Comparison of ENCODE assay signal across 7 cellular contexts in the genomic region with DNA sequence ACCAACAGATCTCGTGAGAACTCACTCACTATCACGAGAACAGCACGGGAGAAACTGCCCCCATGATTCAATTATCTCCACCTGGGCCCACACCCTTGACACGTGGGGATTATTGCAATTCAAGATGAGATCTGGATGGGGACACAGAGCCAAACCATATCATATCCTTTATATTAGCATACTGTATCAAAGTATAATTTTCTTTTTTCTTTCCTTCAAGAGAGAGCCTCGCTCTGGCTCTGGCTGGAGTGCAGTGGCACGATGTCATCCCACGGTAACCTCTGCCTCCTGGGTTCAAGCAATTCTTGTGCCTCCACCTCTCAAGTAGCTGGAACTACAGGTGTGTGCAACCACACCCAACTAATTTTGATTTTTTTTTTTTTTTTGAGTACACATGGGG.
DNase-seq lines count a peak whose midpoint lies in the region; ATAC-seq, FAIRE-seq and TF ChIP-seq lines count a peak whose summit lies in the region.
"Not testable (repeated sequence)": the region's sequence is repeated elsewhere in the genome, so short reads cannot be mapped to it uniquely, and the experiment has no call there.

No MANE protein-coding gene starts in this region.

- CTCF ChIA-PET in A549 (lab: Yijun Ruan, JAX): interaction anchor here (0.6 to 5.2 kb wide), 6 partner anchors 8 to 128 kb away, joined by 3 to 55 read pairs (median 4); no protein-coding TSS in a partner anchor
- CTCF ChIA-PET in activated CD8-positive, alpha-beta memory T cell treated with anti-CD3 and anti-CD28 coated beads, Interleukin-2, amount 10 ng/mL, durations not matched to agents 7 days and 5 days (lab: Charles Lee): interaction anchor here (0.8 kb wide), 1 partner anchor 61 kb away, joined by 3 read pairs; no protein-coding TSS in a partner anchor

- POLR2A ChIA-PET in A549 (lab: Yijun Ruan, JAX): not testable (repeated sequence)

- not testable (repeated sequence) for TF ChIP-seq POLR2A in A549 (IDR thresholded peaks at IDR 0.05; ENCODE audit: low read length); testis (IDR thresholded peaks at IDR 0.05)

- H3K4me3 ChIP-seq in A549; Karpas-422 (ENCODE audit: low read length); colonic mucosa; testis; upper lobe of right lung: not testable (repeated sequence)

- not testable (repeated sequence) for H3K36me3 ChIP-seq in Karpas-422 (ENCODE audit: insufficient read depth, low read length); colonic mucosa; testis (ENCODE audit: low read depth, missing control alignments); upper lobe of right lung

- H3K9me3 ChIP-seq in A549; Karpas-422 (ENCODE audit: low read length); colonic mucosa; testis; upper lobe of right lung: not testable (repeated sequence)

- H3K27me3 ChIP-seq in Karpas-422 (ENCODE audit: low read length); colonic mucosa; testis; upper lobe of right lung: not testable (repeated sequence)

- not testable (repeated sequence) for H3K9me2 ChIP-seq in Karpas-422 (replicated peaks; ENCODE audit: insufficient read depth, low read length)

- not testable (repeated sequence) for H3K4me2 ChIP-seq in A549; Karpas-422 (ENCODE audit: low read depth, low read length, poor library complexity, severe bottlenecking)

- H2AFZ ChIP-seq in Karpas-422 (ENCODE audit: low read length): not testable (repeated sequence)

- not testable (repeated sequence) for H3K4me1 Mint-ChIP-seq in activated CD8-positive, alpha-beta memory T cell treated with anti-CD3 and anti-CD28 coated beads, Interleukin-2, amount 10 ng/mL, durations not matched to agents 7 days and 5 days

- H3K4me3 Mint-ChIP-seq in activated CD8-positive, alpha-beta memory T cell treated with anti-CD3 and anti-CD28 coated beads, Interleukin-2, amount 10 ng/mL, durations not matched to agents 7 days and 5 days: not testable (repeated sequence)

- not testable (repeated sequence) for H3K27ac Mint-ChIP-seq in activated CD8-positive, alpha-beta memory T cell treated with anti-CD3 and anti-CD28 coated beads, Interleukin-2, amount 10 ng/mL, durations not matched to agents 7 days and 5 days

- H3K9ac ChIP-seq in Karpas-422 (ENCODE audit: low read length); colonic mucosa (ENCODE audit: low read depth in 2 of 2, low read length in 2 of 2): not testable (repeated sequence)

- not testable (repeated sequence) for DNase-seq in A549 (ENCODE audit: low read depth in 1 of 2, low spot score in 1 of 2)
- DNase-seq in Karpas-422 (peak; percentile 27), colonic mucosa (peak; percentile 10), mesenteric fat pad (ENCODE audit: low spot score) (peak; percentile 9), testis (peak; percentile 4), upper lobe of right lung (peak; percentile 9)
- peak; percentile 15 for DNase-seq in activated CD8-positive, alpha-beta memory T cell treated with anti-CD3 and anti-CD28 coated beads, Interleukin-2, amount 10 ng/mL, durations not matched to agents 7 days and 5 days

- WGBS in A549 (ENCODE audit: missing lambda C conversion rate): 54% methylated on average over 7 of the region's 7 CpGs
- 79 to 90% methylated on average over 7 of the region's 7 CpGs for WGBS in testis, 2 donors

- not testable (repeated sequence) for H3K27me3 Mint-ChIP-seq in activated CD8-positive, alpha-beta memory T cell treated with anti-CD3 and anti-CD28 coated beads, Interleukin-2, amount 10 ng/mL, durations not matched to agents 7 days and 5 days

- H3K36me3 Mint-ChIP-seq in activated CD8-positive, alpha-beta memory T cell treated with anti-CD3 and anti-CD28 coated beads, Interleukin-2, amount 10 ng/mL, durations not matched to agents 7 days and 5 days: not testable (repeated sequence)

- ATAC-seq in A549; activated CD8-positive, alpha-beta memory T cell treated with anti-CD3 and anti-CD28 coated beads, Interleukin-2, amount 10 ng/mL, durations not matched to agents 7 days and 5 days; upper lobe of right lung: not testable (repeated sequence)

- H3K9me3 Mint-ChIP-seq in activated CD8-positive, alpha-beta memory T cell treated with anti-CD3 and anti-CD28 coated beads, Interleukin-2, amount 10 ng/mL, durations not matched to agents 7 days and 5 days (ENCODE audit: low read depth): not testable (repeated sequence)

- TF ChIP-seq EP300 in A549 (IDR thresholded peaks at IDR 0.05): not testable (repeated sequence)

- not testable (repeated sequence) for H3K79me2 ChIP-seq in Karpas-422 (ENCODE audit: low read length)

- intact Hi-C loops in colonic mucosa (cut with DNase I); testis (cut with DNase I; ENCODE audit: low total_unique reads); upper lobe of right lung (cut with DNase I): not testable (repeated sequence)

- FAIRE-seq in A549 (lab: Jason Lieb, UNC): not testable (repeated sequence)

- TF ChIP-seq CTCF in A549 (IDR thresholded peaks at IDR 0.05); colonic mucosa (IDR thresholded peaks at IDR 0.05); testis (IDR thresholded peaks at IDR 0.05); upper lobe of right lung (IDR thresholded peaks at IDR 0.05): not testable (repeated sequence)

- not testable (repeated sequence) for TF ChIP-seq RAD21 in A549 (conservative IDR thresholded peaks at IDR 0.05 in 1 of 2, IDR thresholded peaks at IDR 0.05 in 1 of 2)

- not testable (repeated sequence) for H3K27ac ChIP-seq in A549; Karpas-422 (ENCODE audit: low read length); colonic mucosa; testis; upper lobe of right lung

- not testable (repeated sequence) for H3K4me1 ChIP-seq in A549; Karpas-422 (ENCODE audit: low read length); colonic mucosa; testis; upper lobe of right lung

- H4K20me1 ChIP-seq in Karpas-422 (ENCODE audit: insufficient read depth, low read depth, low read length): not testable (repeated sequence)

TF ChIP-seq in A549, 52 proteins besides CTCF, POLR2A, EP300 and RAD21:
- TF ChIP-seq, protein P1, sequence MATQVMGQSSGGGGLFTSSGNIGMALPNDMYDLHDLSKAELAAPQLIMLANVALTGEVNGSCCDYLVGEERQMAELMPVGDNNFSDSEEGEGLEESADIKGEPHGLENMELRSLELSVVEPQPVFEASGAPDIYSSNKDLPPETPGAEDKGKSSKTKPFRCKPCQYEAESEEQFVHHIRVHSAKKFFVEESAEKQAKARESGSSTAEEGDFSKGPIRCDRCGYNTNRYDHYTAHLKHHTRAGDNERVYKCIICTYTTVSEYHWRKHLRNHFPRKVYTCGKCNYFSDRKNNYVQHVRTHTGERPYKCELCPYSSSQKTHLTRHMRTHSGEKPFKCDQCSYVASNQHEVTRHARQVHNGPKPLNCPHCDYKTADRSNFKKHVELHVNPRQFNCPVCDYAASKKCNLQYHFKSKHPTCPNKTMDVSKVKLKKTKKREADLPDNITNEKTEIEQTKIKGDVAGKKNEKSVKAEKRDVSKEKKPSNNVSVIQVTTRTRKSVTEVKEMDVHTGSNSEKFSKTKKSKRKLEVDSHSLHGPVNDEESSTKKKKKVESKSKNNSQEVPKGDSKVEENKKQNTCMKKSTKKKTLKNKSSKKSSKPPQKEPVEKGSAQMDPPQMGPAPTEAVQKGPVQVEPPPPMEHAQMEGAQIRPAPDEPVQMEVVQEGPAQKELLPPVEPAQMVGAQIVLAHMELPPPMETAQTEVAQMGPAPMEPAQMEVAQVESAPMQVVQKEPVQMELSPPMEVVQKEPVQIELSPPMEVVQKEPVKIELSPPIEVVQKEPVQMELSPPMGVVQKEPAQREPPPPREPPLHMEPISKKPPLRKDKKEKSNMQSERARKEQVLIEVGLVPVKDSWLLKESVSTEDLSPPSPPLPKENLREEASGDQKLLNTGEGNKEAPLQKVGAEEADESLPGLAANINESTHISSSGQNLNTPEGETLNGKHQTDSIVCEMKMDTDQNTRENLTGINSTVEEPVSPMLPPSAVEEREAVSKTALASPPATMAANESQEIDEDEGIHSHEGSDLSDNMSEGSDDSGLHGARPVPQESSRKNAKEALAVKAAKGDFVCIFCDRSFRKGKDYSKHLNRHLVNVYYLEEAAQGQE (IDR thresholded peaks at IDR 0.05): peak; percentile 43; the same call in 1 of the 2 replicates
